ENCODE assay signal across 14 cellular contexts in genomic region chr5:68409259-68409658, GRCh38.
DNase-seq lines count a peak whose midpoint lies in the region; ATAC-seq, FAIRE-seq and TF ChIP-seq lines count a peak whose summit lies in the region.
"Had no signal": no experiment of that assay in that cellular context is flagged by ENCODE, and none has a peak within 500 bp of the region (broad histone marks: within the 10 kb centered on the region; RNA-seq: fewer than 3 reads in every experiment).

No MANE protein-coding gene starts in this region.

- no peak overlapping the region for H4K5ac ChIP-seq in H1 (ENCODE audit: insufficient read length, low read depth, low read length)

- H3K79me2 ChIP-seq in PC-3 (ENCODE audit: low read length) (no peaks in the 10 kb centered on the region), H1 (ENCODE audit: control insufficient read depth in 1 of 2, insufficient read depth in 2 of 2, low read length in 2 of 2) (no peaks in the 10 kb centered on the region)

- H3K27ac ChIP-seq in PC-3 (ENCODE audit: low read length), result no peak overlapping the region
- H3K27ac ChIP-seq in H1 (ENCODE audit: low read depth, low read length), result no peak overlapping the region
- no peak overlapping the region for H3K27ac ChIP-seq in mesenchymal stem cell (ENCODE audit: low read length, poor library complexity, severe bottlenecking)
- no peak overlapping the region for H3K27ac ChIP-seq in Peyer's patch
- H3K27ac ChIP-seq: upper lobe of right lung had no signal

- CTCF ChIA-PET in PC-3 (lab: Charles Lee), result no interaction called here
- CTCF ChIA-PET in H1 (lab: Charles Lee; ENCODE audit: partially characterized antibody), result no interaction called here

- no peak overlapping the region for H3K4ac ChIP-seq in H1 (replicated peaks; ENCODE audit: insufficient read length, low read depth, low read length)
- no peak overlapping the region for H3K4ac ChIP-seq in mesenchymal stem cell (ENCODE audit: low read depth in 1 of 2, low read length in 2 of 2)

- peaks cover 12% of the 10 kb centered on the region; the same call in 1 of the 2 replicates for H3K4me1 ChIP-seq in PC-3 (ENCODE audit: insufficient read depth, low read length)
- peaks cover 0 to 9% (median 6%) of the 10 kb centered on the region in 4 experiments; a peak in 5 of 7 replicates for H3K4me1 ChIP-seq in H1 (replicated peaks in 1 of 4; ENCODE audit: control insufficient read depth in 3 of 4, insufficient read depth in 4 of 4, low read length in 3 of 4)
- peaks cover 1% of the 10 kb centered on the region for H3K4me1 ChIP-seq in mesenchymal stem cell (ENCODE audit: control insufficient read depth, insufficient read depth, low read depth, low read length)
- peaks cover 0 to 10% (median 4%) of the 10 kb centered on the region in 4 donors for H3K4me1 ChIP-seq in Peyer's patch

- no peak overlapping the region for H2BK20ac ChIP-seq in H1 (ENCODE audit: low read length)

- H4K8ac ChIP-seq in H1 (ENCODE audit: extremely low read depth, insufficient read depth, low read length), result no peak overlapping the region
- H4K8ac ChIP-seq in mesenchymal stem cell (ENCODE audit: low read length), result peak overlapping the region; percentile 29

- intact Hi-C loops in PC-3 (cut with micrococcal nuclease) (no loop called here), posterior vena cava (cut with DNase I) (no loop called here)

- no peak for TF ChIP-seq EP300 in H1 (IDR thresholded peaks at IDR 0.05; ENCODE audit: borderline replicate concordance in 1 of 2, low read depth in 2 of 2, low read length in 2 of 2)

- H3K4me3 ChIP-seq in PC-3 (ENCODE audit: low read length) (no peak overlapping the region), H1 (ENCODE audit: extremely low read depth in 1 of 4, insufficient read depth in 2 of 4, low read depth in 3 of 4, low read length in 4 of 4) (no peak overlapping the region), mesenchymal stem cell (ENCODE audit: insufficient read depth in 1 of 2, low read depth in 1 of 2, low read length in 2 of 2) (no peak overlapping the region), Peyer's patch (no peak overlapping the region)
- H3K4me3 ChIP-seq: upper lobe of right lung had no signal

- H2BK5ac ChIP-seq in H1 (ENCODE audit: low read depth, low read length) (peak overlapping the region; percentile 18; the same call in 1 of the 2 replicates), mesenchymal stem cell (ENCODE audit: low read depth, low read length, poor library complexity, severe bottlenecking) (no peak overlapping the region)

- H3K9me2 ChIP-seq in PC-3 (replicated peaks; ENCODE audit: low read length), result no peaks in the 10 kb centered on the region

- no peak overlapping the region for H3K23ac ChIP-seq in H1 (ENCODE audit: insufficient read length)
- H3K23ac ChIP-seq in mesenchymal stem cell (ENCODE audit: low read length in 2 of 2), result no peak overlapping the region

- H2BK12ac ChIP-seq in H1 (ENCODE audit: low read depth, low read length), result peak overlapping the region; percentile 29; the same call in 1 of the 2 replicates
- no peak overlapping the region for H2BK12ac ChIP-seq in mesenchymal stem cell (ENCODE audit: low read length in 2 of 2)

- H3K36me3 ChIP-seq in PC-3 (ENCODE audit: low read depth, low read length), result no peaks in the 10 kb centered on the region
- no peaks in the 10 kb centered on the region for H3K36me3 ChIP-seq in H1 (ENCODE audit: control insufficient read depth in 2 of 4, insufficient read depth in 4 of 4, low read length in 3 of 4)
- no peaks in the 10 kb centered on the region for H3K36me3 ChIP-seq in mesenchymal stem cell (ENCODE audit: control insufficient read depth in 1 of 2, insufficient read depth in 2 of 2, low read depth in 1 of 2, low read length in 2 of 2)
- H3K36me3 ChIP-seq in Peyer's patch, result no peaks in the 10 kb centered on the region
- H3K36me3 ChIP-seq: upper lobe of right lung had no signal

- H3K79me1 ChIP-seq in H1 (ENCODE audit: low read depth, low read length), result no peaks in the 10 kb centered on the region
- no peaks in the 10 kb centered on the region for H3K79me1 ChIP-seq in mesenchymal stem cell (replicated peaks; ENCODE audit: low read length, poor library complexity, severe bottlenecking)

- H3K14ac ChIP-seq in H1 (ENCODE audit: insufficient read length), result no peak overlapping the region
- H3K14ac ChIP-seq in mesenchymal stem cell (ENCODE audit: low read length in 2 of 2), result no peak overlapping the region

- H3F3A ChIP-seq in PC-3 (ENCODE audit: low read length, unreplicated experiment), result no peaks in the 10 kb centered on the region

- H3K23me2 ChIP-seq in H1 (ENCODE audit: low read depth, low read length), result no peaks in the 10 kb centered on the region

- FAIRE-seq in H1 (lab: Jason Lieb, UNC), result no peak

- H4K20me1 ChIP-seq in PC-3 (ENCODE audit: low read length) (no peaks in the 10 kb centered on the region), H1 (replicated peaks in 1 of 2; ENCODE audit: control insufficient read depth in 1 of 2, insufficient read depth in 2 of 2, low read length in 2 of 2) (no peaks in the 10 kb centered on the region)

- H3K9ac ChIP-seq in PC-3 (ENCODE audit: low read length) (no peak overlapping the region), H1 (replicated peaks in 1 of 4; ENCODE audit: extremely low read depth in 1 of 4, low read depth in 3 of 4, low read length in 3 of 4) (no peak overlapping the region), mesenchymal stem cell (ENCODE audit: low read length) (no peak overlapping the region)

- no peak overlapping the region; the same call in 1 of the 2 replicates for H2AK5ac ChIP-seq in H1 (ENCODE audit: low read depth, low read length)
- no peak overlapping the region for H2AK5ac ChIP-seq in mesenchymal stem cell (ENCODE audit: low read length, severe bottlenecking)

- WGBS in H1 (ENCODE audit: extremely low coverage in 1 of 2, insufficient coverage in 1 of 2, insufficient read length in 1 of 2, insufficient replicate concordance in 2 of 2, low coverage in 1 of 2, low lambda C conversion rate in 2 of 2, missing lambda C conversion rate in 1 of 2), 2 experiments, result 89% methylated on average over 3 of the region's 3 CpGs; no CpG with 5 or more reads in 1 of the 2 experiments
- 65% methylated on average over 3 of the region's 3 CpGs for WGBS in mesenchymal stem cell

- no peak for TF ChIP-seq POLR2A in H1 (IDR thresholded peaks at IDR 0.05; ENCODE audit: control extremely low read depth in 1 of 2, low read depth in 2 of 2, low read length in 2 of 2)
- no peak for TF ChIP-seq POLR2A in Peyer's patch (IDR thresholded peaks at IDR 0.05)

- DNase-seq in Daoy (ENCODE audit: low read depth) (peak; percentile 76), PC-3 (peak; percentile 22), H1 (ENCODE audit: low read depth in 1 of 2, low spot score in 2 of 2) (no peak), mesenchymal stem cell (no peak), posterior vena cava (ENCODE audit: low spot score) (no peak), Peyer's patch (no peak), NCI-H1694 (lab: John Stamatoyannopoulos, UW) (no peak)
- no peak for DNase-seq in activated naive CD4-positive, alpha-beta T cell treated with anti-CD3 and anti-CD28 coated beads, Interleukin-2, amount 50 U/mL, for 16 hours
- DNase-seq: activated CD8-positive, alpha-beta T cell treated with anti-CD3 and anti-CD28 coated beads for 36 hours; aorta; DMS53; nucleus accumbens; stimulated activated CD4-positive, alpha-beta T cell treated with anti-CD3 and anti-CD28 coated beads, Interleukin-4, amount 100 ng/mL, for 4 hours; upper lobe of right lung had no signal

- H2BK15ac ChIP-seq in H1 (ENCODE audit: low read length) (no peak overlapping the region), mesenchymal stem cell (ENCODE audit: low read depth, poor library complexity, severe bottlenecking) (no peak overlapping the region)

- no peak overlapping the region for H3K56ac ChIP-seq in H1 (replicated peaks; ENCODE audit: insufficient read length, low read depth, low read length)

- H4K91ac ChIP-seq in H1 (replicated peaks; ENCODE audit: insufficient read length, low read length) (no peak overlapping the region), mesenchymal stem cell (ENCODE audit: low read length) (no peak overlapping the region)

- no peak for TF ChIP-seq CTCF in PC-3 (conservative IDR thresholded peaks at IDR 0.05; ENCODE audit: low read depth, low read length)
- TF ChIP-seq CTCF in H1 (IDR thresholded peaks at IDR 0.05; ENCODE audit: control extremely low read depth in 1 of 3, insufficient read depth in 1 of 3, low read depth in 1 of 3, low read length in 3 of 3), result no peak
- TF ChIP-seq CTCF in Peyer's patch (IDR thresholded peaks at IDR 0.05), result no peak

- H2BK120ac ChIP-seq in H1 (replicated peaks; ENCODE audit: low read depth, low read length), result no peak overlapping the region
- no peak overlapping the region for H2BK120ac ChIP-seq in mesenchymal stem cell (ENCODE audit: low read depth, low read length)

- TF ChIP-seq RAD21 in H1 (IDR thresholded peaks at IDR 0.05 in 1 of 2, conservative IDR thresholded peaks at IDR 0.05 in 1 of 2; ENCODE audit: low read depth in 2 of 2, low read length in 2 of 2), result no peak

- POLR2A ChIA-PET in PC-3 (lab: Charles Lee; ENCODE audit: unreplicated experiment) (no interaction called here), H1 (lab: Charles Lee; ENCODE audit: partially characterized antibody) (no interaction called here)

- no peak for ATAC-seq in PC-3
- ATAC-seq: activated CD8-positive, alpha-beta T cell treated with anti-CD3 and anti-CD28 coated beads for 36 hours; upper lobe of right lung had no signal

- H2AFZ ChIP-seq in PC-3 (ENCODE audit: low read length) (no peak overlapping the region), H1 (ENCODE audit: low read length) (no peak overlapping the region), mesenchymal stem cell (ENCODE audit: low read depth, low read length) (no peak overlapping the region)

- H3K27me3 ChIP-seq in PC-3 (ENCODE audit: low read length), result no peaks in the 10 kb centered on the region
- no peaks in the 10 kb centered on the region for H3K27me3 ChIP-seq in H1 (replicated peaks in 1 of 4; ENCODE audit: control insufficient read depth in 3 of 4, extremely low read depth in 1 of 4, insufficient read depth in 3 of 4, low read length in 3 of 4)
- H3K27me3 ChIP-seq in mesenchymal stem cell (ENCODE audit: control insufficient read depth in 1 of 2, insufficient read depth in 1 of 2, low read length in 2 of 2), result no peaks in the 10 kb centered on the region
- no peaks in the 10 kb centered on the region for H3K27me3 ChIP-seq in Peyer's patch
- H3K27me3 ChIP-seq: upper lobe of right lung had no signal

- H3K4me2 ChIP-seq in PC-3 (ENCODE audit: low read length), result no peak overlapping the region
- H3K4me2 ChIP-seq in H1 (ENCODE audit: insufficient read depth in 1 of 2, low read depth in 2 of 2, low read length in 2 of 2), result no peak overlapping the region
- no peak overlapping the region for H3K4me2 ChIP-seq in mesenchymal stem cell (ENCODE audit: low read length, poor library complexity, severe bottlenecking)

- BruUV-seq in PC-3 (replicated peaks; lab: Mats Ljungman, UMichigan), result no TSS peak

- no peak overlapping the region for H3K18ac ChIP-seq in H1 (ENCODE audit: extremely low read depth, low read length)
- no peak overlapping the region for H3K18ac ChIP-seq in mesenchymal stem cell (ENCODE audit: low read depth in 1 of 2, low read length in 2 of 2)

- H3K9me3 ChIP-seq in PC-3 (ENCODE audit: low read length) (no peaks in the 10 kb centered on the region), H1 (ENCODE audit: insufficient read depth in 2 of 2, low read depth in 1 of 2, low read length in 1 of 2) (no peaks in the 10 kb centered on the region), mesenchymal stem cell (ENCODE audit: control insufficient read depth, low read length) (no peaks in the 10 kb centered on the region), Peyer's patch (no peaks in the 10 kb centered on the region)
- H3K9me3 ChIP-seq: upper lobe of right lung had no signal

Comparison
In these comparisons a context has a peak if more than half of its experiments do, and no peak if none do; other contexts are left out.
1. DNase-seq: peak in Daoy (single experiment) and PC-3 (single experiment); none in H1 (0 of 2), mesenchymal stem cell (single experiment), posterior vena cava (single experiment), Peyer's patch (0 of 3), NCI-H1694 (single experiment) and activated naive CD4-positive, alpha-beta T cell treated with anti-CD3 and anti-CD28 coated beads, Interleukin-2, amount 50 U/mL, for 16 hours (single experiment).